In the genomic region with DNA sequence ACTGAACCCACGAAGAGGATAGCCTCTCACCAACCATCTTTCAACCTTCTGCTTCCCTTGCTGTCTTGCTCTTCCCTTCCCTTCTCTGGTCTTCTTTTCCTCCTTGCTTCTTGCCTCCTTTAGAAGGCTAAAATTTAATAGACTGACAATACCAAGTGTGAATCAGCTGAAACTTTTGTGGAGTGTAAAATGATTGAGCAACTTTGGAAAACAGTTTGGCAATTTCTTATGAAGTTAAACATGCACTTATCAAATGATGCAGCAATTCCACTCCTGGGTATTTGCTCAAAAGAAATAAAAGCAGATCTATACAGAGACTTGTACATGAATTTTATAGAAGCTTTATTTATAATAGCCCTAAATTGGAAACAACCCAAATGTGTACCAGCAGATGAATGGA, we compare ENCODE assay signal across 23 cellular contexts. TPM values are rescaled to one million over a fixed set of nuclear protein-coding genes. Genes with fewer than 3 reads are reported as not detected.
"Had no signal": no experiment of that assay in that cellular context is flagged by ENCODE, and none has a peak within 500 bp of the region (broad histone marks: within the 10 kb centered on the region; RNA-seq: fewer than 3 reads in every experiment).

No MANE protein-coding gene starts in this region.

- H3K27ac Mint-ChIP-seq: activated CD8-positive, alpha-beta T cell treated with anti-CD3 and anti-CD28 coated beads, Interleukin-2, amount 10 ng/mL, durations not matched to agents 7 days and 5 days; activated naive CD8-positive, alpha-beta T cell; effector memory CD8-positive, alpha-beta T cell; nephron; progenitor cell of endocrine pancreas; stimulated activated naive CD8-positive, alpha-beta T cell treated with anti-CD3 and anti-CD28 coated beads, Interleukin-15, Interleukin-2, amounts not matched to agents 100 ng/mL and 50 ng/mL, for 24 hours; WTC11 had no signal

- H3K4me3 Mint-ChIP-seq: activated CD8-positive, alpha-beta T cell treated with anti-CD3 and anti-CD28 coated beads, Interleukin-2, amount 10 ng/mL, durations not matched to agents 7 days and 5 days; activated naive CD8-positive, alpha-beta T cell; effector memory CD8-positive, alpha-beta T cell; nephron; stimulated activated naive CD8-positive, alpha-beta T cell treated with anti-CD3 and anti-CD28 coated beads, Interleukin-15, Interleukin-2, amounts not matched to agents 100 ng/mL and 50 ng/mL, for 24 hours; WTC11 had no signal

- H3K4me1 ChIP-seq: foreskin keratinocyte, right lobe of liver, suprapubic skin had no signal

- H3K27me3 ChIP-seq: foreskin keratinocyte, right lobe of liver had no signal

- H3K9me3 ChIP-seq: right lobe of liver, suprapubic skin had no signal

- H3K36me3 Mint-ChIP-seq: activated naive CD8-positive, alpha-beta T cell; WTC11 had no signal

- H3K4me1 Mint-ChIP-seq: nephron, WTC11 had no signal

- H3K4me3 ChIP-seq: right lobe of liver, suprapubic skin had no signal

- H3K36me3 ChIP-seq: brain microvascular endothelial cell, right lobe of liver, suprapubic skin had no signal

- DNase-seq: activated CD4-positive, alpha-beta T cell treated with anti-CD3 and anti-CD28 coated beads for 4 hours; activated CD8-positive, alpha-beta memory T cell treated with anti-CD3 and anti-CD28 coated beads, Interleukin-2, amount 50 U/mL, for 4 hours; activated CD8-positive, alpha-beta T cell treated with anti-CD3 and anti-CD28 coated beads, Interleukin-2, amount 10 ng/mL, durations not matched to agents 7 days and 5 days; activated T-cell treated with anti-CD3 and anti-CD28 coated beads, Interleukin-2, amount 50 U/mL, for 48 hours; anterior cingulate cortex; brain microvascular endothelial cell; dermis blood vessel endothelial cell; effector memory CD8-positive, alpha-beta T cell; foreskin keratinocyte; head of caudate nucleus; right lobe of liver; SW 1271; trophoblast cell had no signal

- H3K27ac ChIP-seq: brain microvascular endothelial cell, epithelial cell of prostate, foreskin keratinocyte, right lobe of liver, suprapubic skin had no signal

- H3K9me3 Mint-ChIP-seq: effector memory CD8-positive, alpha-beta T cell; nephron; stimulated activated naive CD8-positive, alpha-beta T cell treated with anti-CD3 and anti-CD28 coated beads, Interleukin-15, Interleukin-2, amounts not matched to agents 100 ng/mL and 50 ng/mL, for 24 hours; WTC11 had no signal

RNA-seq across cellular contexts. Expression of gene KRT86, which starts 3.3 kb away (rescaled TPM):
- total RNA-seq: cerebellum, dermis blood vessel endothelial cell, progenitor cell of endocrine pancreas, right lobe of liver had no signal

RNA-seq across cellular contexts. Expression of gene KRT81, which starts 20.2 kb away (rescaled TPM):
- total RNA-seq: cerebellum, dermis blood vessel endothelial cell, foreskin keratinocyte, omental fat pad, progenitor cell of endocrine pancreas had no signal

RNA-seq across cellular contexts. Expression of gene KRT7, which starts 38.1 kb away (rescaled TPM):
- total RNA-seq: cerebellum had no signal

RNA-seq across cellular contexts. Expression of gene KRT83, which starts 50.0 kb away (rescaled TPM):
- total RNA-seq: activated CD8-positive, alpha-beta T cell treated with anti-CD3 and anti-CD28 coated beads, Interleukin-2, amount 10 ng/mL, durations not matched to agents 7 days and 5 days; cerebellum; dermis blood vessel endothelial cell; foreskin keratinocyte; omental fat pad; progenitor cell of endocrine pancreas; right lobe of liver; T-helper 2 cell treated with Interferon-gamma antibody and Interleukin-4, amounts not matched to agents 100 ng/mL and 5 ng/mL, for 36 hours; WTC11 had no signal
- polyA plus RNA-seq: foreskin keratinocyte had no signal
